In the genomic region with DNA sequence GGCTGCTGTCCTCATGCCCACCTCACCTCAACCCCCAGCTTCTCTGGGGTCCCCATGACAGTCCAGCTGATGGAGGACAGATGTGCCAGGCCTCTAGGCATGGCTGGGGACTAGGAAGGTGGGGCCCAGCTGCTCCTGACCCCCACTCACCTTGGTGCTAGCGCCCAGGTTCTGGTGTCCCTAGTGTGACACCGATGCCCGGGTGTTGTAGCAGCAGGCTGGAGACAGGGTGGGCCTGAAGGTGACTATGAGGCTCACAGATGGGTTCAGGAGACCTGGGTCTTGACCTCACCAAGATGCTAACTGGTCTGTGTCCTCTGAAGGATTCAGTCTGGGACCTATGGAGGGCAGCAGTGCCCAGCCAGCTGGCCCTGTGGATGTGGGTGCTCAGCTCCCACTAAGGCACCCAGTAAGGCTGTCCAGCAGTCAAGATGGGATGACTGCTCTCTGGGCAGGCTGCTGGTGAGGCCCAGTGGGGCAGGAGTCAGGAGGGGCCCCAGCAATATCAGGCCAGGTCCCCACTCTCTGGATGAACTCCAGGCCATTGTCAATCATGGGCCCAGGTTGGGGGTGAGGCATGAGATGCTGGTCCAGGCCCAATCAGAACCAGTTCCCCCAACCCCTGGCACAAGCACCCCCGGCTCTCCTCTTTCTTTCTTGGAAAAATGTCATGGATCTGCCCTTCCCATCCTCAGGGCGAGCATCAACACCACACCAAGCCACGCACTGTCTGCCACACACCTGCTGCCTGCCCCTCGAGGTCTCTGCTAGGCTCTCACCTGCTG, we compare ENCODE assay signal across 27 cellular contexts. TPM values are rescaled to one million over a fixed set of nuclear protein-coding genes. Genes with fewer than 3 reads are reported as not detected.
DNase-seq lines count a peak whose midpoint lies in the region; ATAC-seq and TF ChIP-seq lines count a peak whose summit lies in the region.
"Had no signal": no experiment of that assay in that cellular context is flagged by ENCODE, and none has a peak within 500 bp of the region (broad histone marks: within the 10 kb centered on the region; RNA-seq: fewer than 3 reads in every experiment).

No MANE protein-coding gene starts in this region.

- H3K4me3 ChIP-seq in mucosa of descending colon (no peak overlapping the region), transverse colon (no peak overlapping the region)
- H3K4me3 ChIP-seq: body of pancreas, heart left ventricle, lower lobe of right lung, ovary, thyroid gland had no signal

- H3K36me3 ChIP-seq in mucosa of descending colon (ENCODE audit: low read depth) (no peaks in the 10 kb centered on the region), transverse colon (no peaks in the 10 kb centered on the region)
- H3K36me3 ChIP-seq: lower lobe of right lung, ovary, thyroid gland had no signal

- peaks cover 6% of the 10 kb centered on the region for H3K27me3 Mint-ChIP-seq in activated CD8-positive, alpha-beta T cell treated with anti-CD3 and anti-CD28 coated beads, Interleukin-2, amount 10 ng/mL, durations not matched to agents 7 days and 5 days (ENCODE audit: low read depth)
- H3K27me3 Mint-ChIP-seq in activated CD8-positive, alpha-beta T cell treated with anti-CD3 and anti-CD28 coated beads for 36 hours = peaks cover 1% of the 10 kb centered on the region
- peaks cover 33% of the 10 kb centered on the region for H3K27me3 Mint-ChIP-seq in chondrocyte (ENCODE audit: low read depth)

- no peaks in the 10 kb centered on the region for H3K9me3 Mint-ChIP-seq in activated CD8-positive, alpha-beta T cell treated with anti-CD3 and anti-CD28 coated beads, Interleukin-2, amount 10 ng/mL, durations not matched to agents 7 days and 5 days (ENCODE audit: insufficient read depth)
- H3K9me3 Mint-ChIP-seq in activated CD8-positive, alpha-beta T cell treated with anti-CD3 and anti-CD28 coated beads for 36 hours = no peaks in the 10 kb centered on the region
- no peaks in the 10 kb centered on the region for H3K9me3 Mint-ChIP-seq in chondrocyte (ENCODE audit: low read depth)
- H3K9me3 Mint-ChIP-seq: activated T-helper 1 cell treated with anti-CD3 and anti-CD28 coated beads, Interleukin-12 subunit alpha, Interleukin-12 subunit beta, Interleukin-2, Interleukin-4 antibody, amounts not matched to agents 30 ng/mL and 10 ng/mL and 1 ng/mL, durations not matched to agents 14 hours and 24 hours and 36 hours; T-helper 2 cell treated with Interferon-gamma antibody and Interleukin-4, amounts not matched to agents 5 μg/mL and 100 μg/mL, for 36 hours had no signal

- H3K4me1 ChIP-seq in mucosa of descending colon (ENCODE audit: low read depth) (no peaks in the 10 kb centered on the region), transverse colon (no peaks in the 10 kb centered on the region)
- H3K4me1 ChIP-seq: body of pancreas, heart left ventricle, lower lobe of right lung, thyroid gland had no signal

- peak; percentile 7 for DNase-seq in activated CD8-positive, alpha-beta T cell treated with anti-CD3 and anti-CD28 coated beads, Interleukin-2, amount 10 ng/mL, durations not matched to agents 7 days and 5 days
- DNase-seq in activated CD8-positive, alpha-beta T cell treated with anti-CD3 and anti-CD28 coated beads for 36 hours = no peak
- DNase-seq in chondrocyte (ENCODE audit: low spot score) (peak; percentile 53), mucosa of descending colon (peak in 2 of 3 donors; percentile 11 to 12), transverse colon (peak; percentile 3), GDM1 (lab: John Stamatoyannopoulos, UW) (no peak), globus pallidus (ENCODE audit: low spot score) (no peak), RWPE1 (ENCODE audit: low spot score) (no peak)
- DNase-seq: activated CD4-positive, alpha-beta T cell treated with anti-CD3 and anti-CD28 coated beads, Interleukin-2, amount 50 U/mL, for 48 hours; COR-L47; Karpas-422; NCI-H1048; NCI-H2081; NCI-H446 treated with DMSO at 0.1 percent for 48 hours; RPMI8226; SK-N-SH had no signal

- H3K9me3 ChIP-seq in mucosa of descending colon (no peaks in the 10 kb centered on the region), transverse colon (no peaks in the 10 kb centered on the region)
- H3K9me3 ChIP-seq: body of pancreas, heart left ventricle, lower lobe of right lung, ovary, SK-N-SH, thyroid gland had no signal

- 92% methylated on average over 7 of the region's 7 CpGs; no CpG with 5 or more reads in 1 of the 2 donors for WGBS in transverse colon (ENCODE audit: low coverage in 1 of 2), 2 donors

- in situ Hi-C loops in transverse colon (cut with MboI; ENCODE audit: low pct_ligation_motif_present in 1 of 4, low pct_unique_long_range_greater_than_20kb in 1 of 4, low sequenced_read_pairs in 3 of 4) = loop anchor here in 1 of 4 donors (25.0 kb wide), 1 partner anchor 240 kb away; a partner anchor contains a TSS

- no peak for TF ChIP-seq EP300 in transverse colon (IDR thresholded peaks at IDR 0.05; ENCODE audit: low read depth)

- ATAC-seq in activated CD8-positive, alpha-beta T cell treated with anti-CD3 and anti-CD28 coated beads, Interleukin-2, amount 10 ng/mL, durations not matched to agents 7 days and 5 days = no peak
- ATAC-seq in activated CD8-positive, alpha-beta T cell treated with anti-CD3 and anti-CD28 coated beads for 36 hours = no peak
- ATAC-seq in mucosa of descending colon = no peak
- ATAC-seq: body of pancreas, HCT116, heart left ventricle had no signal

- CTCF ChIA-PET in activated CD8-positive, alpha-beta T cell treated with anti-CD3 and anti-CD28 coated beads, Interleukin-2, amount 10 ng/mL, durations not matched to agents 7 days and 5 days (lab: Charles Lee) = no interaction called here
- CTCF ChIA-PET in activated CD8-positive, alpha-beta T cell treated with anti-CD3 and anti-CD28 coated beads for 36 hours (lab: Charles Lee) = no interaction called here
- CTCF ChIA-PET in RWPE1 (lab: Yijun Ruan, JAX) = no interaction called here

- H3K27ac Mint-ChIP-seq in activated CD8-positive, alpha-beta T cell treated with anti-CD3 and anti-CD28 coated beads, Interleukin-2, amount 10 ng/mL, durations not matched to agents 7 days and 5 days = no peak overlapping the region
- no peak overlapping the region for H3K27ac Mint-ChIP-seq in activated CD8-positive, alpha-beta T cell treated with anti-CD3 and anti-CD28 coated beads for 36 hours
- no peak overlapping the region for H3K27ac Mint-ChIP-seq in chondrocyte (ENCODE audit: unreplicated experiment)
- H3K27ac Mint-ChIP-seq: activated T-helper 1 cell treated with anti-CD3 and anti-CD28 coated beads, Interleukin-12 subunit alpha, Interleukin-12 subunit beta, Interleukin-2, Interleukin-4 antibody, amounts not matched to agents 30 ng/mL and 10 ng/mL and 1 ng/mL, durations not matched to agents 14 hours and 24 hours and 36 hours; B cell; T-helper 2 cell treated with Interferon-gamma antibody and Interleukin-4, amounts not matched to agents 5 μg/mL and 100 μg/mL, for 36 hours had no signal

- no peaks in the 10 kb centered on the region for H3K4me1 Mint-ChIP-seq in activated CD8-positive, alpha-beta T cell treated with anti-CD3 and anti-CD28 coated beads, Interleukin-2, amount 10 ng/mL, durations not matched to agents 7 days and 5 days (ENCODE audit: low read depth)
- H3K4me1 Mint-ChIP-seq in activated CD8-positive, alpha-beta T cell treated with anti-CD3 and anti-CD28 coated beads for 36 hours (ENCODE audit: low read depth) = no peaks in the 10 kb centered on the region
- H3K4me1 Mint-ChIP-seq in chondrocyte (ENCODE audit: low read depth) = no peaks in the 10 kb centered on the region
- H3K4me1 Mint-ChIP-seq: B cell had no signal

- no peak for TF ChIP-seq CTCF in activated CD8-positive, alpha-beta T cell treated with anti-CD3 and anti-CD28 coated beads for 36 hours (IDR thresholded peaks at IDR 0.05)
- no peak for TF ChIP-seq CTCF in chondrocyte (IDR thresholded peaks at IDR 0.05)
- TF ChIP-seq CTCF in mucosa of descending colon (IDR thresholded peaks at IDR 0.05) = no peak
- no peak for TF ChIP-seq CTCF in transverse colon (IDR thresholded peaks at IDR 0.05)
- TF ChIP-seq CTCF in RWPE1 (conservative IDR thresholded peaks at IDR 0.05; ENCODE audit: low read depth) = no peak

- TF ChIP-seq POLR2A in transverse colon (IDR thresholded peaks at IDR 0.05) = no peak

- no peaks in the 10 kb centered on the region for H3K27me3 ChIP-seq in transverse colon
- H3K27me3 ChIP-seq: body of pancreas, heart left ventricle, ovary, thyroid gland had no signal

- no peak overlapping the region for H3K4me3 Mint-ChIP-seq in activated CD8-positive, alpha-beta T cell treated with anti-CD3 and anti-CD28 coated beads, Interleukin-2, amount 10 ng/mL, durations not matched to agents 7 days and 5 days
- no peak overlapping the region for H3K4me3 Mint-ChIP-seq in activated CD8-positive, alpha-beta T cell treated with anti-CD3 and anti-CD28 coated beads for 36 hours
- no peak overlapping the region for H3K4me3 Mint-ChIP-seq in chondrocyte (ENCODE audit: unreplicated experiment)
- H3K4me3 Mint-ChIP-seq: activated T-helper 1 cell treated with anti-CD3 and anti-CD28 coated beads, Interleukin-12 subunit alpha, Interleukin-12 subunit beta, Interleukin-2, Interleukin-4 antibody, amounts not matched to agents 30 ng/mL and 10 ng/mL and 1 ng/mL, durations not matched to agents 14 hours and 24 hours and 36 hours; B cell; T-helper 2 cell treated with Interferon-gamma antibody and Interleukin-4, amounts not matched to agents 5 μg/mL and 100 μg/mL, for 36 hours had no signal

- H3K36me3 Mint-ChIP-seq in activated CD8-positive, alpha-beta T cell treated with anti-CD3 and anti-CD28 coated beads, Interleukin-2, amount 10 ng/mL, durations not matched to agents 7 days and 5 days (ENCODE audit: low read depth) = no peaks in the 10 kb centered on the region
- no peaks in the 10 kb centered on the region for H3K36me3 Mint-ChIP-seq in activated CD8-positive, alpha-beta T cell treated with anti-CD3 and anti-CD28 coated beads for 36 hours (ENCODE audit: low read depth)
- peaks cover 2% of the 10 kb centered on the region for H3K36me3 Mint-ChIP-seq in chondrocyte (ENCODE audit: low read depth)

- POLR2A ChIA-PET in activated CD8-positive, alpha-beta T cell treated with anti-CD3 and anti-CD28 coated beads, Interleukin-2, amount 10 ng/mL, durations not matched to agents 7 days and 5 days (lab: Charles Lee) = no interaction called here
- POLR2A ChIA-PET in activated CD8-positive, alpha-beta T cell treated with anti-CD3 and anti-CD28 coated beads for 36 hours (lab: Charles Lee) = no interaction called here
- POLR2A ChIA-PET in RWPE1 (lab: Yijun Ruan, JAX; ENCODE audit: low non-redundant PET) = no interaction called here

- H3K27ac ChIP-seq in transverse colon = no peak overlapping the region
- H3K27ac ChIP-seq in RWPE1 = no peak overlapping the region
- H3K27ac ChIP-seq: body of pancreas, heart left ventricle, lower lobe of right lung, ovary, thyroid gland had no signal

- intact Hi-C loops in activated CD8-positive, alpha-beta T cell treated with anti-CD3 and anti-CD28 coated beads for 36 hours (cut with micrococcal nuclease) = no loop called here
- intact Hi-C loops in mucosa of descending colon (cut with DNase I, micrococcal nuclease) = no loop called here
- intact Hi-C loops in transverse colon (cut with DNase I; ENCODE audit: low total_unique reads) = no loop called here

RNA-seq across cellular contexts. Expression of a gene that starts 33.0 kb away (rescaled TPM):
- total RNA-seq in activated CD8-positive, alpha-beta T cell treated with anti-CD3 and anti-CD28 coated beads, Interleukin-2, amount 10 ng/mL, durations not matched to agents 7 days and 5 days = not detected
- not detected for total RNA-seq in activated CD8-positive, alpha-beta T cell treated with anti-CD3 and anti-CD28 coated beads for 36 hours
- total RNA-seq in chondrocyte (0.51 to 1.9 TPM (median 0.60 TPM) in 3 replicates), mucosa of descending colon (10 to 100 TPM; 14.3 to 27.4 (median 15.0) TPM), transverse colon (10 to 100 TPM in 2 of 4 donors, 1 to 10 TPM in 2; 5.9 to 32.2 (median 16.1) TPM)
- total RNA-seq: A172; activated T-helper 1 cell treated with anti-CD3 and anti-CD28 coated beads, Interleukin-12 subunit alpha, Interleukin-12 subunit beta, Interleukin-2, Interleukin-4 antibody, amounts not matched to agents 30 ng/mL and 10 ng/mL and 1 ng/mL, durations not matched to agents 14 hours and 24 hours and 36 hours; B cell; myocyte had no signal

Comparison
In these comparisons a context has a peak if more than half of its experiments do, and no peak if none do; other contexts are left out.
1. DNase-seq: peak in activated CD8-positive, alpha-beta T cell treated with anti-CD3 and anti-CD28 coated beads, Interleukin-2, amount 10 ng/mL, durations not matched to agents 7 days and 5 days (single experiment), chondrocyte (single experiment), mucosa of descending colon (2 of 3) and transverse colon (single experiment); none in activated CD8-positive, alpha-beta T cell treated with anti-CD3 and anti-CD28 coated beads for 36 hours (single experiment), GDM1 (single experiment), globus pallidus (single experiment) and RWPE1 (single experiment).